In the genomic region with DNA sequence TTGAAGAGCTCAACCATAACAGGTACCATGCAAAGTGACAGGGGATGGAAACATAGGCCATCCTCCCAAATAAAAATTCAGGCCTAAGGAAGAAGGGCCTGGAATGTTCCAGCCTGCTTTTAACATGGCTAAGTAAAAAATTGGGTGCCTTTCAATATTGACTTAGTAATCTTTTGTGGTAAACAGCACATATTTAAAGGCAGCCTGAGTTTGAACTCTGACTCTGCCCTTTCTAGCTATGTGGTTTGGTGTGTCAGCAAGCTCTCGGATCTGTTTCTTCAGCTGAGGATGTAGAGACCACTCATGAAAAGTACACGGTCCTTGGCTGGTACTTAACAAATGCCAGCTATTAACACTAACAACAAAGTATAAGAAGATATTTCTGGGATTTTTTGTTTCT, we compare ENCODE assay signal across 15 cellular contexts.
DNase-seq lines count a peak whose midpoint lies in the region; TF ChIP-seq lines count a peak whose summit lies in the region.
"Had no signal": no experiment of that assay in that cellular context is flagged by ENCODE, and none has a peak within 500 bp of the region (broad histone marks: within the 10 kb centered on the region; RNA-seq: fewer than 3 reads in every experiment).

No MANE protein-coding gene starts in this region.

- H3K36me3 ChIP-seq in smooth muscle cell (ENCODE audit: low read depth) (no peaks in the 10 kb centered on the region), H7 (replicated peaks; ENCODE audit: control insufficient read depth, insufficient read depth, low read length) (peaks cover 2% of the 10 kb centered on the region)

- no peaks in the 10 kb centered on the region for H4K20me1 ChIP-seq in smooth muscle cell (ENCODE audit: low read depth)

- DNase-seq in GM04503 (ENCODE audit: low read depth): peak; percentile 47
- peak; percentile 25 for DNase-seq in amniotic epithelial cell (ENCODE audit: low read depth)
- DNase-seq in fibroblast of the aortic adventitia (ENCODE audit: low read depth): peak; percentile 32
- no peak for DNase-seq in smooth muscle cell (lab: John Stamatoyannopoulos, UW; ENCODE audit: unreplicated experiment)
- DNase-seq in stimulated activated CD4-positive, alpha-beta T cell treated with anti-CD3 and anti-CD28 coated beads, Interleukin-1b, Interleukin-23, amount 100 ng/mL, for 48 hours: no peak
- DNase-seq in activated CD4-positive, alpha-beta T cell treated with anti-CD3 and anti-CD28 coated beads for 4 hours: no peak
- no peak for DNase-seq in H7
- no peak for DNase-seq in NOMO-1 (lab: John Stamatoyannopoulos, UW; ENCODE audit: unreplicated experiment in 2 of 2)
- DNase-seq: activated CD4-positive, alpha-beta memory T cell treated with anti-CD3 and anti-CD28 coated beads for 36 hours; activated naive CD8-positive, alpha-beta T cell treated with anti-CD3 and anti-CD28 coated beads for 36 hours; activated T-cell treated with anti-CD3 and anti-CD28 coated beads, Interleukin-2, amount 50 U/mL, for 24 hours; KBM-7; NCI-H1105; NCI-H2171 treated with DMSO at 0.1 percent for 48 hours; NCI-H774 had no signal

- H3F3A ChIP-seq in smooth muscle cell (ENCODE audit: low read depth): no peaks in the 10 kb centered on the region

- H3K4me1 ChIP-seq in smooth muscle cell (ENCODE audit: low read depth): peaks cover 23% of the 10 kb centered on the region

- H2AFZ ChIP-seq in smooth muscle cell (ENCODE audit: low read depth): no peak overlapping the region

- peak overlapping the region; percentile 17 for H3K4me2 ChIP-seq in smooth muscle cell

- no peak overlapping the region for H3K9ac ChIP-seq in smooth muscle cell (ENCODE audit: low read depth)

- TF ChIP-seq CTCF in fibroblast of the aortic adventitia (IDR thresholded peaks at IDR 0.05; ENCODE audit: insufficient read depth, low read length): no peak
- no peak for TF ChIP-seq CTCF in smooth muscle cell (IDR thresholded peaks at IDR 0.05; ENCODE audit: borderline replicate concordance, insufficient read depth, poor library complexity, severe bottlenecking)

- H3K9me3 ChIP-seq in smooth muscle cell (replicated peaks; ENCODE audit: low read depth): no peaks in the 10 kb centered on the region

- H3K27ac ChIP-seq in smooth muscle cell (ENCODE audit: low read depth): peak overlapping the region; percentile 71

- H3K4me3 ChIP-seq in fibroblast of the aortic adventitia (ENCODE audit: low read depth, low read length) (no peak overlapping the region), smooth muscle cell (no peak overlapping the region), H7 (ENCODE audit: insufficient read depth, low read depth, low read length) (no peak overlapping the region)

- H3K27me3 ChIP-seq in smooth muscle cell (ENCODE audit: low read depth) (no peaks in the 10 kb centered on the region), H7 (ENCODE audit: control insufficient read depth, insufficient read depth, low read length) (no peaks in the 10 kb centered on the region)

- H3K79me2 ChIP-seq in smooth muscle cell (ENCODE audit: low read depth): no peaks in the 10 kb centered on the region

- 46% methylated on average over 2 of the region's 2 CpGs for WGBS in smooth muscle cell (ENCODE audit: low lambda C conversion rate)

Comparison
In these comparisons a context has a peak if more than half of its experiments do, and no peak if none do; other contexts are left out.
1. DNase-seq: peak in GM04503 (single experiment), amniotic epithelial cell (single experiment) and fibroblast of the aortic adventitia (single experiment); none in smooth muscle cell (single experiment), stimulated activated CD4-positive, alpha-beta T cell treated with anti-CD3 and anti-CD28 coated beads, Interleukin-1b, Interleukin-23, amount 100 ng/mL, for 48 hours (single experiment), activated CD4-positive, alpha-beta T cell treated with anti-CD3 and anti-CD28 coated beads for 4 hours (0 of 2), H7 (single experiment) and NOMO-1 (0 of 2).